20 cellular contexts compared by ENCODE assay signal in the genomic region with DNA sequence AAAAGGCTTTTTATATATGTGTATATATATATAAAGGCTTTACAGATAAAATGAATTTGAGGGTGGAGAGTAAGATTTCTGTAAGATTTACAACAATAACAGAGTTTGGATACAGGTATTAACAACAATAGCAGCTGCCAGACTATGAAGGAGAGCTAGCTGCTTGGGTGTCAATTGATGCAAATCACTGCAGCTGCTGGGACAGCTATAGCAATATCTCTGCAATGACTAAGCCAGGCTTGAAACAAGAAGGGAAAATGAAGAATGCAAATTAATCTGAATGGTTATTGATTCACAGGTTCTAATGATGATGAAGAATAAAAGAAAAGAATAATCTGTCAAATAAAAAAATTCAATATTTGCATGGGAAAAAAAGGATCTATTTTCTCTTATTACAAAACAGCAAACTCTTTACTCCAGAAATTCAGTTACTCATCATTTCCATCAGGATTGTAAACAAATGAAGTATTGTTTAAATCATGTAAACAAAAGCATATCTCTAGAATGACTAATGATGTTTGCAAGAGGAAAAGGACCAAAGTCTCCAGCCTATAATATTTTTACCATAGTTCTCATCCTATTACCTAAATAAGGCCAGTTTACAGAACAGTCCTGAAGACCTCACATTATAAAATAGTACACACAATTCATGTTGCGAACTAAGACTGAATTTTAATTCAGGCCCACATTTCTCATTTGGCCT.
A peak's percentile ranks its signal among the peaks of the same experiment; 100 is the strongest.
DNase-seq lines count a peak whose midpoint lies in the region; ATAC-seq and TF ChIP-seq lines count a peak whose summit lies in the region.
"Had no signal": no experiment of that assay in that cellular context is flagged by ENCODE, and none has a peak within 500 bp of the region (broad histone marks: within the 10 kb centered on the region; RNA-seq: fewer than 3 reads in every experiment).

No MANE protein-coding gene starts in this region.

- H3K9me3 ChIP-seq in SJSA1 (replicated peaks) (no peaks in the 10 kb centered on the region; the same call in 1 of the 2 replicates), left lung (peaks cover 0 to 15% of the 10 kb centered on the region in 2 donors)

- no peaks in the 10 kb centered on the region for H3K36me3 ChIP-seq in SJSA1
- no peaks in the 10 kb centered on the region for H3K36me3 ChIP-seq in left lung

- no peak for TF ChIP-seq CTCF in left lung (IDR thresholded peaks at IDR 0.05)

- H3K27ac ChIP-seq in SJSA1 (peak overlapping the region; percentile 63), left lung (no peak overlapping the region)
- H3K27ac ChIP-seq: HL-60, KMS-11 had no signal

- H3K4me1 ChIP-seq in SJSA1 (replicated peaks) = peaks cover 21% of the 10 kb centered on the region
- no peaks in the 10 kb centered on the region for H3K4me1 ChIP-seq in left lung

- intact Hi-C loops in left lung (cut with DNase I) = no loop called here

- H3K27me3 ChIP-seq in SJSA1 (replicated peaks) = no peaks in the 10 kb centered on the region
- H3K27me3 ChIP-seq in left lung = no peaks in the 10 kb centered on the region

- H3K4me3 ChIP-seq in SJSA1 (no peak overlapping the region), left lung (no peak overlapping the region)
- H3K4me3 ChIP-seq: GM23338 had no signal

- peak; percentile 46 for DNase-seq in DMS53 (lab: John Stamatoyannopoulos, UW)
- peak in 1 of 2 experiments; percentile 67 for DNase-seq in SJSA1 (ENCODE audit: low read depth in 1 of 2, low spot score in 2 of 2)
- DNase-seq in NCI-H774 (lab: John Stamatoyannopoulos, UW) = no peak
- no peak for DNase-seq in left lung
- DNase-seq in NCI-H524 treated with DMSO at 0.1 percent for 48 hours (lab: John Stamatoyannopoulos, UW) = no peak
- DNase-seq: COR-L47, DMS153, EL, NCI-H1436 treated with DMSO at 0.1 percent for 48 hours, NCI-H2029, NCI-H2171 treated with DMSO at 0.1 percent for 48 hours, NCI-H446, NCI-H69, SIG-M5 had no signal

- peak; percentile 51 for ATAC-seq in GM18861 (IDR thresholded peaks at IDR 0.05; ENCODE audit: unreplicated experiment)
- peak; percentile 69 for ATAC-seq in HG02938 (IDR thresholded peaks at IDR 0.05; ENCODE audit: unreplicated experiment)
- no peak for ATAC-seq in left lung
- ATAC-seq in GM18858 (IDR thresholded peaks at IDR 0.05; ENCODE audit: unreplicated experiment) = no peak
- ATAC-seq: GM23338 had no signal

Comparison
In these comparisons a context has a peak if more than half of its experiments do, and no peak if none do; other contexts are left out.
1. ATAC-seq: peak in GM18861 (single experiment) and HG02938 (single experiment); none in left lung (single experiment) and GM18858 (single experiment).